ENCODE assay signal across 27 cellular contexts in genomic region chr19:58456111-58456510, GRCh38.
"Had no signal": no experiment of that assay in that cellular context is flagged by ENCODE, and none has a peak within 500 bp of the region (broad histone marks: within the 10 kb centered on the region; RNA-seq: fewer than 3 reads in every experiment).

No MANE protein-coding gene starts in this region.

- H3K27ac ChIP-seq: stomach, suprapubic skin, testis, thoracic aorta, thyroid gland, tibial artery, tibial nerve, transverse colon, upper lobe of left lung, upper lobe of right lung, uterus, vagina had no signal

- H3K4me3 ChIP-seq: stomach, suprapubic skin, testis, thoracic aorta, thyroid gland, tibial artery, tibial nerve, transverse colon, upper lobe of left lung, upper lobe of right lung, uterus, vagina had no signal

- ATAC-seq: stimulated activated effector memory CD8-positive, alpha-beta T cell treated with anti-CD3 and anti-CD28 coated beads, Interleukin-12 subunit alpha, Interleukin-12 subunit beta, amount 100 ng/mL, for 72 hours; stimulated activated memory B cell treated with anti-CD40 and anti-IgM and Interleukin-4, amounts not matched to agents 10 μg/mL and 1 μg/mL and 100 μg/mL, for 72 hours; stimulated activated naive B cell treated with anti-CD40 and anti-IgM and Interleukin-4, amounts not matched to agents 10 μg/mL and 1 μg/mL and 100 μg/mL, for 72 hours; stimulated activated naive CD8-positive, alpha-beta T cell treated with anti-CD3 and anti-CD28 coated beads, Interleukin-15, amount 100 ng/mL, for 72 hours; stimulated activated naive CD8-positive, alpha-beta T cell treated with anti-CD3 and anti-CD28 coated beads, Interleukin-15, Interleukin-2, amounts not matched to agents 100 U/mL and 50 U/mL, for 24 hours; upper lobe of right lung had no signal

- H3K36me3 ChIP-seq: thoracic aorta, transverse colon, uterus had no signal

- DNase-seq: stimulated activated CD4-positive, alpha-beta T cell treated with anti-CD3 and anti-CD28 coated beads, Interleukin-2, amount 100 ng/mL, for 48 hours; stimulated activated CD4-positive, alpha-beta T cell treated with anti-CD3 and anti-CD28 coated beads, Interleukin-4, amount 100 ng/mL, for 1 hour; stimulated activated CD4-positive, alpha-beta T cell treated with anti-CD3 and anti-CD28 coated beads, Interleukin-4, amount 100 ng/mL, for 24 hours; stimulated activated CD4-positive, alpha-beta T cell treated with anti-CD3 and anti-CD28 coated beads, Interleukin-4, amount 100 ng/mL, for 4 hours; stimulated activated CD8-positive, alpha-beta memory T cell treated with anti-CD3 and anti-CD28 coated beads, Interleukin-4, amount 100 ng/mL, for 48 hours; stimulated activated naive B cell treated with anti-CD40 and anti-IgM and Interleukin-4, amounts not matched to agents 10 μg/mL and 1 μg/mL and 100 μg/mL, for 72 hours; stimulated activated naive CD4-positive, alpha-beta T cell; stimulated activated naive CD4-positive, alpha-beta T cell treated with Interleukin-2 at 50 U/mL for 16 hours; stimulated activated naive CD8-positive, alpha-beta T cell treated with anti-CD3 and anti-CD28 coated beads, Interleukin-15, amount 100 ng/mL, for 72 hours; stimulated activated naive CD8-positive, alpha-beta T cell treated with anti-CD3 and anti-CD28 coated beads, Interleukin-15, Interleukin-2, amounts not matched to agents 100 U/mL and 50 U/mL, for 24 hours; stomach; substantia nigra; testis; thyroid gland; tibial artery; transverse colon; trophoblast cell; upper lobe of right lung; uterus had no signal

- H3K9me3 ChIP-seq: stomach, suprapubic skin, testis, thoracic aorta, thyroid gland, tibial artery, tibial nerve, transverse colon, upper lobe of left lung, upper lobe of right lung, uterus, vagina had no signal

- H3K4me1 ChIP-seq: testis had no signal

- FAIRE-seq: urothelium cell line had no signal

- H3K27me3 ChIP-seq: stomach, suprapubic skin, testis, thyroid gland, tibial artery, tibial nerve, transverse colon, upper lobe of left lung, upper lobe of right lung, uterus, vagina had no signal
